In the genomic region with DNA sequence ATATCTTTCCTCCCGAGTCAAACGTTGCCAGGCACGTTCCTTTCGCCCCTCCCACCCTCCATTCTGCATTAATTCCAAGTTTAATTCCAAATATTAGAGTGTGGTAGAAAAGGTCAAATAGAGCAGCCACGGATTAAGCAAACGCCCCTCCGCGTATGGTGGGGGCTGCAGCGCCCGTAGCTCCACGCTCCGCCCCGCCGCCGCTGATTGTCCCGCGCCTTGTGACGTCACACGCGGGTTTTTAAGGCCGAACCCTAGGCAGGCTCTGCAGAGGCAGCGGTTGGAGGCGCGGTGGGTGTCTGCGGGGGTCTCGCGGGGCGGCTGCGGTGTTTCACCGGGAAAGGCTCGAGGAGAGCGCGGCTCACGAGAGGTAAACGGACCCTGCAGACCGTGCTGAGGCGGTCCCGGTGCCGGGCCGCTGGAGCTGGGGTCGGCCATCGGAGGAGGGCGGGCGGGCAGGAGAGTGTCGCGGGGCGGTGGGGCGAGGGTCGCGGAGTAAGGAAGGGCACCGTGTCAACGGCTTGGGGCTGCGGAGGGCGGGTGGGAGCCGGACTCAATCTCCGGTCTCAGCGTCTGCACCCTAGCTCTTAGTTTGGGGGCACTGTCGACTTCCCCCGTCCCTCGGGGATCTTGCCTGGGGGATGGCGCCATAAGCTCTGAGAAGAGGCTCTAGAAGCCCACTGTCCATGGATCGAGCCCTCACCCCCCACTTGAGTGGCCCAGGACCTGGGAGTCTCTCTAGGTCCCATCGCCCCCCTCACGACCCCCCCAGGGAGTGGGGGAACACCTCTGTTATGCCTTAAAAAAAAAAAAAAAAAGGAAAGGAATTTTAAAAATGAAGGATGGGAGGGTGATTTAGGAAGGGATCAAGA, we compare ENCODE assay signal across 1 cellular context.
TF ChIP-seq lines count a peak whose summit lies in the region.

Gene ARL4D, plus strand, starts transcription at position 270 of the 872 bp plus-strand sequence. CDS start 740 bp downstream, outside the sequence.

TF ChIP-seq in HEK293, 187 proteins besides CTCF, POLR2A, EP300 and RAD21 (continued from another document and continues in another):
- TF ChIP-seq ATF2 (tag by site-specific recombination; IDR thresholded peaks at IDR 0.05; ENCODE audit: low read depth) (peak; percentile 92), ZNF341 (tag by site-specific recombination; IDR thresholded peaks at IDR 0.05; ENCODE audit: low read depth) (peak; percentile 85), SP2 (tag by site-specific recombination; IDR thresholded peaks at IDR 0.05) (peak; percentile 53), PRDM4 (tag by site-specific recombination; IDR thresholded peaks at IDR 0.05) (no peak), ZFP41 (tag by site-specific recombination; IDR thresholded peaks at IDR 0.05; ENCODE audit: borderline replicate concordance) (no peak), ZFP69B (tag by site-specific recombination; IDR thresholded peaks at IDR 0.05) (0 out of 2 replicates have a peak, but pooled peaks have one; percentile 34), ZNF394 (tag by site-specific recombination; IDR thresholded peaks at IDR 0.05; ENCODE audit: borderline replicate concordance) (peak; percentile 34; the same call in 1 of the 2 replicates), ZNF2 (tag by site-specific recombination; IDR thresholded peaks at IDR 0.05) (0 out of 2 replicates have a peak, but pooled peaks have one; percentile 41), ZNF660 (tag by site-specific recombination; IDR thresholded peaks at IDR 0.05) (0 out of 2 replicates have a peak, but pooled peaks have one; percentile 43), GLI4 (tag by site-specific recombination; IDR thresholded peaks at IDR 0.05) (no peak; the same call in 1 of the 2 replicates), ZNF501 (tag by site-specific recombination; IDR thresholded peaks at IDR 0.05) (peak; percentile 83), ZFP37 (tag by site-specific recombination; IDR thresholded peaks at IDR 0.05) (0 out of 2 replicates have a peak, but pooled peaks have one; percentile 68), SP3 (tag by site-specific recombination; IDR thresholded peaks at IDR 0.05) (peak; percentile 65), ZBTB17 (tag by site-specific recombination; IDR thresholded peaks at IDR 0.05) (peak; percentile 68), ZNF16 (tag by site-specific recombination; IDR thresholded peaks at IDR 0.05; ENCODE audit: low read depth) (no peak), ZNF292 (tag by site-specific recombination; IDR thresholded peaks at IDR 0.05; ENCODE audit: borderline replicate concordance, low read depth) (no peak), ZNF843 (tag by site-specific recombination; IDR thresholded peaks at IDR 0.05) (peak; percentile 43; the same call in 1 of the 2 replicates), ZBTB10 (tag by site-specific recombination; IDR thresholded peaks at IDR 0.05) (peak; percentile 41; the same call in 1 of the 2 replicates), HOXD13 (CRISPR knock-in tag; IDR thresholded peaks at IDR 0.05; ENCODE audit: borderline replicate concordance) (no peak), KLF1 (tag by site-specific recombination; IDR thresholded peaks at IDR 0.05) (peak; percentile 62), REPIN1 (tag by site-specific recombination; IDR thresholded peaks at IDR 0.05; ENCODE audit: low read depth) (no peak)
- TF ChIP-seq, protein P1, sequence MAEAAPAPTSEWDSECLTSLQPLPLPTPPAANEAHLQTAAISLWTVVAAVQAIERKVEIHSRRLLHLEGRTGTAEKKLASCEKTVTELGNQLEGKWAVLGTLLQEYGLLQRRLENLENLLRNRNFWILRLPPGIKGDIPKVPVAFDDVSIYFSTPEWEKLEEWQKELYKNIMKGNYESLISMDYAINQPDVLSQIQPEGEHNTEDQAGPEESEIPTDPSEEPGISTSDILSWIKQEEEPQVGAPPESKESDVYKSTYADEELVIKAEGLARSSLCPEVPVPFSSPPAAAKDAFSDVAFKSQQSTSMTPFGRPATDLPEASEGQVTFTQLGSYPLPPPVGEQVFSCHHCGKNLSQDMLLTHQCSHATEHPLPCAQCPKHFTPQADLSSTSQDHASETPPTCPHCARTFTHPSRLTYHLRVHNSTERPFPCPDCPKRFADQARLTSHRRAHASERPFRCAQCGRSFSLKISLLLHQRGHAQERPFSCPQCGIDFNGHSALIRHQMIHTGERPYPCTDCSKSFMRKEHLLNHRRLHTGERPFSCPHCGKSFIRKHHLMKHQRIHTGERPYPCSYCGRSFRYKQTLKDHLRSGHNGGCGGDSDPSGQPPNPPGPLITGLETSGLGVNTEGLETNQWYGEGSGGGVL (tag by site-specific recombination; IDR thresholded peaks at IDR 0.05) = 0 out of 2 replicates have a peak, but pooled peaks have one; percentile 15
- TF ChIP-seq, protein P2, sequence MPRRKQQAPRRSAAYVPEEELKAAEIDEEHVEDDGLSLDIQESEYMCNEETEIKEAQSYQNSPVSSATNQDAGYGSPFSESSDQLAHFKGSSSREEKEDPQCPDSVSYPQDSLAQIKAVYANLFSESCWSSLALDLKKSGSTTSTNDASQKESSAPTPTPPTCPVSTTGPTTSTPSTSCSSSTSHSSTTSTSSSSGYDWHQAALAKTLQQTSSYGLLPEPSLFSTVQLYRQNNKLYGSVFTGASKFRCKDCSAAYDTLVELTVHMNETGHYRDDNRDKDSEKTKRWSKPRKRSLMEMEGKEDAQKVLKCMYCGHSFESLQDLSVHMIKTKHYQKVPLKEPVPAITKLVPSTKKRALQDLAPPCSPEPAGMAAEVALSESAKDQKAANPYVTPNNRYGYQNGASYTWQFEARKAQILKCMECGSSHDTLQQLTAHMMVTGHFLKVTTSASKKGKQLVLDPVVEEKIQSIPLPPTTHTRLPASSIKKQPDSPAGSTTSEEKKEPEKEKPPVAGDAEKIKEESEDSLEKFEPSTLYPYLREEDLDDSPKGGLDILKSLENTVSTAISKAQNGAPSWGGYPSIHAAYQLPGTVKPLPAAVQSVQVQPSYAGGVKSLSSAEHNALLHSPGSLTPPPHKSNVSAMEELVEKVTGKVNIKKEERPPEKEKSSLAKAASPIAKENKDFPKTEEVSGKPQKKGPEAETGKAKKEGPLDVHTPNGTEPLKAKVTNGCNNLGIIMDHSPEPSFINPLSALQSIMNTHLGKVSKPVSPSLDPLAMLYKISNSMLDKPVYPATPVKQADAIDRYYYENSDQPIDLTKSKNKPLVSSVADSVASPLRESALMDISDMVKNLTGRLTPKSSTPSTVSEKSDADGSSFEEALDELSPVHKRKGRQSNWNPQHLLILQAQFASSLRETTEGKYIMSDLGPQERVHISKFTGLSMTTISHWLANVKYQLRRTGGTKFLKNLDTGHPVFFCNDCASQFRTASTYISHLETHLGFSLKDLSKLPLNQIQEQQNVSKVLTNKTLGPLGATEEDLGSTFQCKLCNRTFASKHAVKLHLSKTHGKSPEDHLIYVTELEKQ (tag by site-specific recombination; IDR thresholded peaks at IDR 0.05; ENCODE audit: borderline replicate concordance) = no peak
- TF ChIP-seq, protein P3, sequence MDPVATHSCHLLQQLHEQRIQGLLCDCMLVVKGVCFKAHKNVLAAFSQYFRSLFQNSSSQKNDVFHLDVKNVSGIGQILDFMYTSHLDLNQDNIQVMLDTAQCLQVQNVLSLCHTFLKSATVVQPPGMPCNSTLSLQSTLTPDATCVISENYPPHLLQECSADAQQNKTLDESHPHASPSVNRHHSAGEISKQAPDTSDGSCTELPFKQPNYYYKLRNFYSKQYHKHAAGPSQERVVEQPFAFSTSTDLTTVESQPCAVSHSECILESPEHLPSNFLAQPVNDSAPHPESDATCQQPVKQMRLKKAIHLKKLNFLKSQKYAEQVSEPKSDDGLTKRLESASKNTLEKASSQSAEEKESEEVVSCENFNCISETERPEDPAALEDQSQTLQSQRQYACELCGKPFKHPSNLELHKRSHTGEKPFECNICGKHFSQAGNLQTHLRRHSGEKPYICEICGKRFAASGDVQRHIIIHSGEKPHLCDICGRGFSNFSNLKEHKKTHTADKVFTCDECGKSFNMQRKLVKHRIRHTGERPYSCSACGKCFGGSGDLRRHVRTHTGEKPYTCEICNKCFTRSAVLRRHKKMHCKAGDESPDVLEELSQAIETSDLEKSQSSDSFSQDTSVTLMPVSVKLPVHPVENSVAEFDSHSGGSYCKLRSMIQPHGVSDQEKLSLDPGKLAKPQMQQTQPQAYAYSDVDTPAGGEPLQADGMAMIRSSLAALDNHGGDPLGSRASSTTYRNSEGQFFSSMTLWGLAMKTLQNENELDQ (tag by site-specific recombination; IDR thresholded peaks at IDR 0.05; ENCODE audit: low read depth) = no peak
- TF ChIP-seq, protein P4, sequence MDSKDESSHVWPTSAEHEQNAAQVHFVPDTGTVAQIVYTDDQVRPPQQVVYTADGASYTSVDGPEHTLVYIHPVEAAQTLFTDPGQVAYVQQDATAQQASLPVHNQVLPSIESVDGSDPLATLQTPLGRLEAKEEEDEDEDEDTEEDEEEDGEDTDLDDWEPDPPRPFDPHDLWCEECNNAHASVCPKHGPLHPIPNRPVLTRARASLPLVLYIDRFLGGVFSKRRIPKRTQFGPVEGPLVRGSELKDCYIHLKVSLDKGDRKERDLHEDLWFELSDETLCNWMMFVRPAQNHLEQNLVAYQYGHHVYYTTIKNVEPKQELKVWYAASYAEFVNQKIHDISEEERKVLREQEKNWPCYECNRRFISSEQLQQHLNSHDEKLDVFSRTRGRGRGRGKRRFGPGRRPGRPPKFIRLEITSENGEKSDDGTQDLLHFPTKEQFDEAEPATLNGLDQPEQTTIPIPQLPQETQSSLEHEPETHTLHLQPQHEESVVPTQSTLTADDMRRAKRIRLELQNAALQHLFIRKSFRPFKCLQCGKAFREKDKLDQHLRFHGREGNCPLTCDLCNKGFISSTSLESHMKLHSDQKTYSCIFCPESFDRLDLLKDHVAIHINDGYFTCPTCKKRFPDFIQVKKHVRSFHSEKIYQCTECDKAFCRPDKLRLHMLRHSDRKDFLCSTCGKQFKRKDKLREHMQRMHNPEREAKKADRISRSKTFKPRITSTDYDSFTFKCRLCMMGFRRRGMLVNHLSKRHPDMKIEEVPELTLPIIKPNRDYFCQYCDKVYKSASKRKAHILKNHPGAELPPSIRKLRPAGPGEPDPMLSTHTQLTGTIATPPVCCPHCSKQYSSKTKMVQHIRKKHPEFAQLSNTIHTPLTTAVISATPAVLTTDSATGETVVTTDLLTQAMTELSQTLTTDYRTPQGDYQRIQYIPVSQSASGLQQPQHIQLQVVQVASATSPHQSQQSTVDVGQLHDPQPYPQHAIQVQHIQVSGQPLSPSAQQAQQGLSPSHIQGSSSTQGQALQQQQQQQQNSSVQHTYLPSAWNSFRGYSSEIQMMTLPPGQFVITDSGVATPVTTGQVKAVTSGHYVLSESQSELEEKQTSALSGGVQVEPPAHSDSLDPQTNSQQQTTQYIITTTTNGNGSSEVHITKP (tag by site-specific recombination; IDR thresholded peaks at IDR 0.05) = peak; percentile 99
- TF ChIP-seq, protein P5, sequence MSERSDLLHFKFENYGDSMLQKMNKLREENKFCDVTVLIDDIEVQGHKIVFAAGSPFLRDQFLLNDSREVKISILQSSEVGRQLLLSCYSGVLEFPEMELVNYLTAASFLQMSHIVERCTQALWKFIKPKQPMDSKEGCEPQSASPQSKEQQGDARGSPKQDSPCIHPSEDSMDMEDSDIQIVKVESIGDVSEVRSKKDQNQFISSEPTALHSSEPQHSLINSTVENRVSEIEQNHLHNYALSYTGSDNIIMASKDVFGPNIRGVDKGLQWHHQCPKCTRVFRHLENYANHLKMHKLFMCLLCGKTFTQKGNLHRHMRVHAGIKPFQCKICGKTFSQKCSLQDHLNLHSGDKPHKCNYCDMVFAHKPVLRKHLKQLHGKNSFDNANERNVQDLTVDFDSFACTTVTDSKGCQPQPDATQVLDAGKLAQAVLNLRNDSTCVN (tag by site-specific recombination; optimal IDR thresholded peaks at IDR 0.05) = peak; percentile 60
